9 cellular contexts compared by ENCODE assay signal in genomic region chr3:160163259-160163878, GRCh38.
DNase-seq lines count a peak whose midpoint lies in the region; ATAC-seq, FAIRE-seq and TF ChIP-seq lines count a peak whose summit lies in the region.
"Had no signal": no experiment of that assay in that cellular context is flagged by ENCODE, and none has a peak within 500 bp of the region (broad histone marks: within the 10 kb centered on the region; RNA-seq: fewer than 3 reads in every experiment).

No MANE protein-coding gene starts in this region.

- no peak overlapping the region for H3K27ac Mint-ChIP-seq in type B pancreatic cell
- H3K27ac Mint-ChIP-seq: activated naive CD8-positive, alpha-beta T cell treated with anti-CD3 and anti-CD28 coated beads, Interleukin-2, amount 10 ng/mL, durations not matched to agents 7 days and 5 days had no signal

- no peak overlapping the region for H3K4me3 Mint-ChIP-seq in type B pancreatic cell
- H3K4me3 Mint-ChIP-seq: activated naive CD8-positive, alpha-beta T cell treated with anti-CD3 and anti-CD28 coated beads, Interleukin-2, amount 10 ng/mL, durations not matched to agents 7 days and 5 days had no signal

- no peaks in the 10 kb centered on the region for H3K9me3 Mint-ChIP-seq in type B pancreatic cell
- H3K9me3 Mint-ChIP-seq: activated naive CD8-positive, alpha-beta T cell treated with anti-CD3 and anti-CD28 coated beads, Interleukin-2, amount 10 ng/mL, durations not matched to agents 7 days and 5 days had no signal

- H3K36me3 Mint-ChIP-seq in type B pancreatic cell, result no peaks in the 10 kb centered on the region
- H3K36me3 Mint-ChIP-seq: activated naive CD8-positive, alpha-beta T cell treated with anti-CD3 and anti-CD28 coated beads, Interleukin-2, amount 10 ng/mL, durations not matched to agents 7 days and 5 days had no signal

- no peaks in the 10 kb centered on the region for H3K9me3 ChIP-seq in OCI-LY1 (ENCODE audit: low read length)

- no peaks in the 10 kb centered on the region for H3K9me2 ChIP-seq in OCI-LY1 (ENCODE audit: low read depth, low read length)

- no peak overlapping the region for H3K4me2 ChIP-seq in OCI-LY1 (ENCODE audit: low read length)

- no peak overlapping the region for H3K9ac ChIP-seq in OCI-LY1 (ENCODE audit: low read length)

- H3K4me1 Mint-ChIP-seq in type B pancreatic cell (ENCODE audit: unreplicated experiment), result peaks cover 16% of the 10 kb centered on the region
- H3K4me1 Mint-ChIP-seq: activated naive CD8-positive, alpha-beta T cell treated with anti-CD3 and anti-CD28 coated beads, Interleukin-2, amount 10 ng/mL, durations not matched to agents 7 days and 5 days had no signal

- H3K79me2 ChIP-seq in OCI-LY1 (ENCODE audit: insufficient read depth, low read length), result no peaks in the 10 kb centered on the region

- DNase-seq in GM12864 (ENCODE audit: low read depth), result no peak
- DNase-seq in fibroblast of mammary gland (ENCODE audit: low read depth), result peak; percentile 58
- no peak for DNase-seq in type B pancreatic cell (ENCODE audit: extremely low spot score, unreplicated experiment)
- DNase-seq: activated naive CD8-positive, alpha-beta T cell treated with anti-CD3 and anti-CD28 coated beads, Interleukin-2, amount 10 ng/mL, durations not matched to agents 7 days and 5 days had no signal

- peak; percentile 16 for TF ChIP-seq CTCF in GM12864 (IDR thresholded peaks at IDR 0.05; ENCODE audit: low read depth, low read length, missing control alignments)
- TF ChIP-seq CTCF in OCI-LY1 (IDR thresholded peaks at IDR 0.05; ENCODE audit: low read length), result peak; percentile 70
- peak; percentile 53 for TF ChIP-seq CTCF in fibroblast of mammary gland (conservative IDR thresholded peaks at IDR 0.05; ENCODE audit: control insufficient read depth, insufficient read depth, low read depth, low read length)
- peak; percentile 65 for TF ChIP-seq CTCF in type B pancreatic cell (conservative IDR thresholded peaks at IDR 0.05)

- ATAC-seq in GM18519 (IDR thresholded peaks at IDR 0.05; ENCODE audit: low FRiP score, unreplicated experiment) (no peak), HG02840 (IDR thresholded peaks at IDR 0.05; ENCODE audit: low FRiP score, unreplicated experiment) (no peak), HG03457 (IDR thresholded peaks at IDR 0.05; ENCODE audit: unreplicated experiment) (no peak)

- no peaks in the 10 kb centered on the region for H3K4me1 ChIP-seq in OCI-LY1 (ENCODE audit: insufficient read depth, low read length, severe bottlenecking)

- no peaks in the 10 kb centered on the region for H4K20me1 ChIP-seq in OCI-LY1 (ENCODE audit: insufficient read depth, low read length)

- no peaks in the 10 kb centered on the region for H3F3A ChIP-seq in OCI-LY1 (ENCODE audit: insufficient read depth, low read length)

- FAIRE-seq in A204.1 (lab: Jason Lieb, UNC), result peak; percentile 96

- no peak overlapping the region for H2AFZ ChIP-seq in OCI-LY1 (ENCODE audit: low read length)

- peaks cover 6% of the 10 kb centered on the region for H3K27me3 Mint-ChIP-seq in type B pancreatic cell

- H3K27me3 ChIP-seq in OCI-LY1 (ENCODE audit: insufficient read depth, low read length), result no peaks in the 10 kb centered on the region

- no peak overlapping the region for H3K27ac ChIP-seq in OCI-LY1 (ENCODE audit: low read depth, low read length, poor library complexity, severe bottlenecking)

- H3K36me3 ChIP-seq in OCI-LY1 (ENCODE audit: insufficient read depth, low read length), result no peaks in the 10 kb centered on the region

- H3K4me3 ChIP-seq in GM12864 (ENCODE audit: low read depth, low read length), result no peak overlapping the region
- no peak overlapping the region for H3K4me3 ChIP-seq in OCI-LY1 (ENCODE audit: low read depth, low read length, poor library complexity, severe bottlenecking)
- H3K4me3 ChIP-seq in fibroblast of mammary gland (ENCODE audit: control insufficient read depth, low read depth, low read length), result no peak overlapping the region

Comparison
In these comparisons a context has a peak if more than half of its experiments do, and no peak if none do; other contexts are left out.
1. CTCF ChIP-seq: peak in every context shown above with its lines; median percentile 70 in OCI-LY1; 65 in type B pancreatic cell; 53 in fibroblast of mammary gland; 16 in GM12864.